8 cellular contexts compared by ENCODE assay signal in genomic region chr1:44819257-44819593, GRCh38. TPM values are rescaled to one million over a fixed set of nuclear protein-coding genes. Genes with fewer than 3 reads are reported as not detected.
A peak's percentile ranks its signal among the peaks of the same experiment; 100 is the strongest.
DNase-seq lines count a peak whose midpoint lies in the region; ATAC-seq and TF ChIP-seq lines count a peak whose summit lies in the region.

No MANE protein-coding gene starts in this region.

- no peak for DNase-seq in activated CD4-positive, alpha-beta T cell treated with anti-CD3 and anti-CD28 coated beads, Interleukin-2, amount 10 ng/mL, durations not matched to agents 24 days and 14 days
- DNase-seq in activated CD4-positive, alpha-beta T cell treated with anti-CD3 and anti-CD28 coated beads, Interleukin-2, amount 50 U/mL, for 4 hours, result no peak
- DNase-seq in activated T-helper 2 cell treated with anti-CD3 and anti-CD28 coated beads, Interferon-gamma antibody, Interleukin-2, Interleukin-4, amounts not matched to agents 10 μg/mL and 5 μg/mL and 100 μg/mL, durations not matched to agents 14 hours and 24 hours and 36 hours (ENCODE audit: low spot score), result no peak
- no peak for DNase-seq in right cardiac atrium
- no peak for DNase-seq in mesenteric fat pad (ENCODE audit: low spot score)
- no peak for DNase-seq in GM20000 (ENCODE audit: low spot score)

- H3K27ac Mint-ChIP-seq in activated CD4-positive, alpha-beta T cell treated with anti-CD3 and anti-CD28 coated beads, Interleukin-2, amount 10 ng/mL, durations not matched to agents 24 days and 14 days, result peak overlapping the region; percentile 99
- H3K27ac Mint-ChIP-seq in activated T-helper 2 cell treated with anti-CD3 and anti-CD28 coated beads, Interferon-gamma antibody, Interleukin-2, Interleukin-4, amounts not matched to agents 10 μg/mL and 5 μg/mL and 100 μg/mL, durations not matched to agents 14 hours and 24 hours and 36 hours, result peak overlapping the region; percentile 98
- peak overlapping the region; percentile 100 for H3K27ac Mint-ChIP-seq in stimulated activated memory B cell treated with anti-CD40 and anti-IgM and Interleukin-4, amounts not matched to agents 10 μg/mL and 1 μg/mL and 100 μg/mL, for 72 hours

- H3K27ac ChIP-seq in right cardiac atrium (ENCODE audit: low read length), result peak overlapping the region; percentile 97

- under 1% methylated on average over 10 of the region's 10 CpGs for WGBS in right cardiac atrium

- peak in 1 of 2 donors; percentile 3 for ATAC-seq in right cardiac atrium
- ATAC-seq in stimulated activated memory B cell treated with anti-CD40 and anti-IgM and Interleukin-4, amounts not matched to agents 10 μg/mL and 1 μg/mL and 100 μg/mL, for 72 hours, result no peak
- ATAC-seq in GM19455 (IDR thresholded peaks at IDR 0.05; ENCODE audit: unreplicated experiment), result no peak

- H3K4me3 ChIP-seq in right cardiac atrium (ENCODE audit: low read length), result peak overlapping the region; percentile 38

- TF ChIP-seq CTCF in GM20000 (IDR thresholded peaks at IDR 0.05; ENCODE audit: extremely low read depth, missing control alignments), result no peak

- peak overlapping the region; percentile 92 for H3K4me3 Mint-ChIP-seq in activated CD4-positive, alpha-beta T cell treated with anti-CD3 and anti-CD28 coated beads, Interleukin-2, amount 10 ng/mL, durations not matched to agents 24 days and 14 days
- peak overlapping the region; percentile 88 for H3K4me3 Mint-ChIP-seq in activated T-helper 2 cell treated with anti-CD3 and anti-CD28 coated beads, Interferon-gamma antibody, Interleukin-2, Interleukin-4, amounts not matched to agents 10 μg/mL and 5 μg/mL and 100 μg/mL, durations not matched to agents 14 hours and 24 hours and 36 hours (ENCODE audit: low read depth)
- H3K4me3 Mint-ChIP-seq in stimulated activated memory B cell treated with anti-CD40 and anti-IgM and Interleukin-4, amounts not matched to agents 10 μg/mL and 1 μg/mL and 100 μg/mL, for 72 hours, result peak overlapping the region; percentile 86

- H3K27me3 ChIP-seq in right cardiac atrium (ENCODE audit: control insufficient read depth, insufficient read depth), result no peaks in the 10 kb centered on the region

- peaks cover 2% of the 10 kb centered on the region for H3K4me1 ChIP-seq in right cardiac atrium (ENCODE audit: control insufficient read depth, insufficient read depth, low read length)

- H3K4me1 Mint-ChIP-seq in activated CD4-positive, alpha-beta T cell treated with anti-CD3 and anti-CD28 coated beads, Interleukin-2, amount 10 ng/mL, durations not matched to agents 24 days and 14 days, result peaks cover 41% of the 10 kb centered on the region
- H3K4me1 Mint-ChIP-seq in activated T-helper 2 cell treated with anti-CD3 and anti-CD28 coated beads, Interferon-gamma antibody, Interleukin-2, Interleukin-4, amounts not matched to agents 10 μg/mL and 5 μg/mL and 100 μg/mL, durations not matched to agents 14 hours and 24 hours and 36 hours (ENCODE audit: low read depth), result peaks cover 36% of the 10 kb centered on the region
- peaks cover 39% of the 10 kb centered on the region for H3K4me1 Mint-ChIP-seq in stimulated activated memory B cell treated with anti-CD40 and anti-IgM and Interleukin-4, amounts not matched to agents 10 μg/mL and 1 μg/mL and 100 μg/mL, for 72 hours

- H3K9me3 Mint-ChIP-seq in activated CD4-positive, alpha-beta T cell treated with anti-CD3 and anti-CD28 coated beads, Interleukin-2, amount 10 ng/mL, durations not matched to agents 24 days and 14 days, result no peaks in the 10 kb centered on the region
- H3K9me3 Mint-ChIP-seq in activated T-helper 2 cell treated with anti-CD3 and anti-CD28 coated beads, Interferon-gamma antibody, Interleukin-2, Interleukin-4, amounts not matched to agents 10 μg/mL and 5 μg/mL and 100 μg/mL, durations not matched to agents 14 hours and 24 hours and 36 hours, result no peaks in the 10 kb centered on the region
- no peaks in the 10 kb centered on the region for H3K9me3 Mint-ChIP-seq in stimulated activated memory B cell treated with anti-CD40 and anti-IgM and Interleukin-4, amounts not matched to agents 10 μg/mL and 1 μg/mL and 100 μg/mL, for 72 hours

- intact Hi-C loops in activated CD4-positive, alpha-beta T cell treated with anti-CD3 and anti-CD28 coated beads, Interleukin-2, amount 10 ng/mL, durations not matched to agents 24 days and 14 days (cut with micrococcal nuclease), result loop anchor here (1.0 kb wide), 5 partner anchors 12 to 98 kb away; partner anchors contain the start of gene DYNLT4
- intact Hi-C loops in activated T-helper 2 cell treated with anti-CD3 and anti-CD28 coated beads, Interferon-gamma antibody, Interleukin-2, Interleukin-4, amounts not matched to agents 10 μg/mL and 5 μg/mL and 100 μg/mL, durations not matched to agents 14 hours and 24 hours and 36 hours (cut with micrococcal nuclease), result no loop called here
- intact Hi-C loops in right cardiac atrium (cut with DNase I), result loop anchor here in 1 of 4 donors (2.0 kb wide), 1 partner anchor 18 kb away; the partner anchor contains the start of gene PLK3

- H3K27me3 Mint-ChIP-seq in activated CD4-positive, alpha-beta T cell treated with anti-CD3 and anti-CD28 coated beads, Interleukin-2, amount 10 ng/mL, durations not matched to agents 24 days and 14 days, result no peaks in the 10 kb centered on the region
- no peaks in the 10 kb centered on the region for H3K27me3 Mint-ChIP-seq in activated T-helper 2 cell treated with anti-CD3 and anti-CD28 coated beads, Interferon-gamma antibody, Interleukin-2, Interleukin-4, amounts not matched to agents 10 μg/mL and 5 μg/mL and 100 μg/mL, durations not matched to agents 14 hours and 24 hours and 36 hours (ENCODE audit: low read depth)
- H3K27me3 Mint-ChIP-seq in stimulated activated memory B cell treated with anti-CD40 and anti-IgM and Interleukin-4, amounts not matched to agents 10 μg/mL and 1 μg/mL and 100 μg/mL, for 72 hours, result no peaks in the 10 kb centered on the region

- peaks cover 24% of the 10 kb centered on the region for H3K36me3 Mint-ChIP-seq in activated CD4-positive, alpha-beta T cell treated with anti-CD3 and anti-CD28 coated beads, Interleukin-2, amount 10 ng/mL, durations not matched to agents 24 days and 14 days (ENCODE audit: low read depth)
- H3K36me3 Mint-ChIP-seq in activated T-helper 2 cell treated with anti-CD3 and anti-CD28 coated beads, Interferon-gamma antibody, Interleukin-2, Interleukin-4, amounts not matched to agents 10 μg/mL and 5 μg/mL and 100 μg/mL, durations not matched to agents 14 hours and 24 hours and 36 hours (ENCODE audit: low read depth), result peaks cover 31% of the 10 kb centered on the region
- H3K36me3 Mint-ChIP-seq in stimulated activated memory B cell treated with anti-CD40 and anti-IgM and Interleukin-4, amounts not matched to agents 10 μg/mL and 1 μg/mL and 100 μg/mL, for 72 hours, result peaks cover 10% of the 10 kb centered on the region

- H3K9me3 ChIP-seq in right cardiac atrium (ENCODE audit: control insufficient read depth, low read length), result no peaks in the 10 kb centered on the region

RNA-seq across cellular contexts. Expression of gene BTBD19, which starts 10.9 kb away (rescaled TPM):
- 22.2 and 22.7 TPM in 2 replicates for total RNA-seq in activated CD4-positive, alpha-beta T cell treated with anti-CD3 and anti-CD28 coated beads, Interleukin-2, amount 10 ng/mL, durations not matched to agents 24 days and 14 days
- 17.0 and 19.8 TPM in 2 replicates for total RNA-seq in activated T-helper 2 cell treated with anti-CD3 and anti-CD28 coated beads, Interferon-gamma antibody, Interleukin-2, Interleukin-4, amounts not matched to agents 10 μg/mL and 5 μg/mL and 100 μg/mL, durations not matched to agents 14 hours and 24 hours and 36 hours
- 1 to 10 TPM; 5.1 to 8.8 (median 5.7) TPM for total RNA-seq in right cardiac atrium
- 6.4 TPM for polyA plus RNA-seq in right cardiac atrium
- total RNA-seq in mesenteric fat pad, result 26.1 TPM

RNA-seq across cellular contexts. Expression of gene DYNLT4, which starts 12.1 kb away (rescaled TPM):
- 0.28 TPM in 1 of 2 replicates, not detected in the other for total RNA-seq in activated CD4-positive, alpha-beta T cell treated with anti-CD3 and anti-CD28 coated beads, Interleukin-2, amount 10 ng/mL, durations not matched to agents 24 days and 14 days
- total RNA-seq in activated T-helper 2 cell treated with anti-CD3 and anti-CD28 coated beads, Interferon-gamma antibody, Interleukin-2, Interleukin-4, amounts not matched to agents 10 μg/mL and 5 μg/mL and 100 μg/mL, durations not matched to agents 14 hours and 24 hours and 36 hours, result 0.32 TPM in 1 of 2 replicates, not detected in the other
- total RNA-seq in right cardiac atrium (under 1 TPM in 3 of 4 donors, not detected in 1; 0.44 to 0.74 (median 0.47) TPM), mesenteric fat pad (not detected)
- polyA plus RNA-seq in right cardiac atrium, result 1.1 TPM

RNA-seq across cellular contexts. Expression of gene PLK3, which starts 19.0 kb away (rescaled TPM):
- 190 and 205 TPM in 2 replicates for total RNA-seq in activated CD4-positive, alpha-beta T cell treated with anti-CD3 and anti-CD28 coated beads, Interleukin-2, amount 10 ng/mL, durations not matched to agents 24 days and 14 days
- 128 and 135 TPM in 2 replicates for total RNA-seq in activated T-helper 2 cell treated with anti-CD3 and anti-CD28 coated beads, Interferon-gamma antibody, Interleukin-2, Interleukin-4, amounts not matched to agents 10 μg/mL and 5 μg/mL and 100 μg/mL, durations not matched to agents 14 hours and 24 hours and 36 hours
- total RNA-seq in right cardiac atrium (10 to 100 TPM in 1 of 4 donors, 1 to 10 TPM in 3; 6.0 to 11.4 (median 8.2) TPM), mesenteric fat pad (78.0 TPM)
- 11.0 TPM for polyA plus RNA-seq in right cardiac atrium

RNA-seq across cellular contexts. Expression of gene PTCH2, which starts 23.8 kb away (rescaled TPM):
- total RNA-seq in activated CD4-positive, alpha-beta T cell treated with anti-CD3 and anti-CD28 coated beads, Interleukin-2, amount 10 ng/mL, durations not matched to agents 24 days and 14 days, result 0.78 and 1.0 TPM in 2 replicates
- total RNA-seq in activated T-helper 2 cell treated with anti-CD3 and anti-CD28 coated beads, Interferon-gamma antibody, Interleukin-2, Interleukin-4, amounts not matched to agents 10 μg/mL and 5 μg/mL and 100 μg/mL, durations not matched to agents 14 hours and 24 hours and 36 hours, result 0.59 and 0.74 TPM in 2 replicates
- total RNA-seq in right cardiac atrium, result under 1 TPM; 0.28 to 0.79 (median 0.54) TPM
- polyA plus RNA-seq in right cardiac atrium, result 0.34 TPM
- 0.93 TPM for total RNA-seq in mesenteric fat pad

RNA-seq across cellular contexts. Expression of gene BEST4, which starts 31.3 kb away (rescaled TPM):
- total RNA-seq in activated CD4-positive, alpha-beta T cell treated with anti-CD3 and anti-CD28 coated beads, Interleukin-2, amount 10 ng/mL, durations not matched to agents 24 days and 14 days, result 0.77 and 0.83 TPM in 2 replicates
- 0.91 and 1.7 TPM in 2 replicates for total RNA-seq in activated T-helper 2 cell treated with anti-CD3 and anti-CD28 coated beads, Interferon-gamma antibody, Interleukin-2, Interleukin-4, amounts not matched to agents 10 μg/mL and 5 μg/mL and 100 μg/mL, durations not matched to agents 14 hours and 24 hours and 36 hours
- under 1 TPM; 0.14 to 0.28 (median 0.22) TPM for total RNA-seq in right cardiac atrium
- polyA plus RNA-seq in right cardiac atrium, result 0.18 TPM
- 0.19 TPM for total RNA-seq in mesenteric fat pad
